8 cellular contexts compared by ENCODE assay signal in genomic region chr18:46250084-46250811, GRCh38.
DNase-seq lines count a peak whose midpoint lies in the region; ATAC-seq and TF ChIP-seq lines count a peak whose summit lies in the region.

No MANE protein-coding gene starts in this region.

- H3F3A ChIP-seq in GM23248 (ENCODE audit: insufficient read depth), result peaks cover 32% of the 10 kb centered on the region

- peaks cover 85% of the 10 kb centered on the region for H3K79me2 ChIP-seq in GM23248 (ENCODE audit: insufficient read depth)

- H3K36me3 Mint-ChIP-seq in naive thymus-derived CD8-positive, alpha-beta T cell, result peaks cover 0 to 24% (median 19%) of the 10 kb centered on the region in 3 donors
- H3K36me3 Mint-ChIP-seq in type B pancreatic cell, result peaks cover 33% of the 10 kb centered on the region

- peaks cover 29% of the 10 kb centered on the region for H3K4me1 ChIP-seq in GM23248 (ENCODE audit: insufficient read depth)

- H3K4me2 ChIP-seq in GM23248 (ENCODE audit: unreplicated experiment), result peak overlapping the region; percentile 6

- peak overlapping the region; percentile 94 to 99 (median 96) for H3K27ac Mint-ChIP-seq in naive thymus-derived CD8-positive, alpha-beta T cell
- peak overlapping the region; percentile 97 for H3K27ac Mint-ChIP-seq in type B pancreatic cell

- H4K20me1 ChIP-seq in GM23248 (ENCODE audit: insufficient read depth), result no peaks in the 10 kb centered on the region

- H3K9me2 ChIP-seq in GM23248 (ENCODE audit: insufficient read depth), result no peaks in the 10 kb centered on the region

- ATAC-seq in naive thymus-derived CD8-positive, alpha-beta T cell, result peak; percentile 95 to 97

- peak overlapping the region; percentile 32 for H3K27ac ChIP-seq in GM23248

- in situ Hi-C loops in GM23248 (cut with MboI), result no loop called here

- H3K4me1 Mint-ChIP-seq in naive thymus-derived CD8-positive, alpha-beta T cell, result peaks cover 27 to 64% (median 56%) of the 10 kb centered on the region in 4 donors
- peaks cover 22% of the 10 kb centered on the region for H3K4me1 Mint-ChIP-seq in type B pancreatic cell (ENCODE audit: unreplicated experiment)

- H3K4me3 ChIP-seq in GM06990 (replicated peaks; ENCODE audit: low read depth, low read length), result peak overlapping the region; percentile 44
- H3K4me3 ChIP-seq in GM23248, result no peak overlapping the region

- TF ChIP-seq CTCF in GM06990 (IDR thresholded peaks at IDR 0.05; ENCODE audit: insufficient read depth, low read length, poor library complexity, severe bottlenecking) (no peak), type B pancreatic cell (conservative IDR thresholded peaks at IDR 0.05) (no peak)

- H3K36me3 ChIP-seq in GM06990 (ENCODE audit: control insufficient read depth, insufficient read depth, low read length) (no peaks in the 10 kb centered on the region; the same call in 1 of the 2 replicates), GM23248 (ENCODE audit: low read depth) (0 out of 2 replicates have a peak, but pooled peaks cover 8% of the 10 kb centered on the region)

- H3K9ac ChIP-seq in GM23248, result no peak overlapping the region

- POLR2A ChIA-PET in naive thymus-derived CD8-positive, alpha-beta T cell (lab: Charles Lee), result interaction anchor here (0.6 to 1.5 kb wide), 2 partner anchors 20 to 77 kb away, joined by 3 to 6 read pairs; a partner anchor contains a TSS

- H3K9me3 ChIP-seq in GM23248 (ENCODE audit: low read depth), result no peaks in the 10 kb centered on the region

- H2AFZ ChIP-seq in GM23248, result no peak overlapping the region

- H3K27me3 ChIP-seq in GM06990 (replicated peaks; ENCODE audit: control insufficient read depth, insufficient read depth, low read length) (no peaks in the 10 kb centered on the region), GM23248 (replicated peaks; ENCODE audit: insufficient read depth) (no peaks in the 10 kb centered on the region)

- WGBS in GM23248 (ENCODE audit: low coverage in 1 of 2, low lambda C conversion rate in 2 of 2, missing lambda C conversion rate in 2 of 2), 2 experiments, result 78 to 83% methylated on average over 4 of the region's 4 CpGs

- H3K9me3 Mint-ChIP-seq in naive thymus-derived CD8-positive, alpha-beta T cell, result peaks cover 0 to 1% (median 0%) of the 10 kb centered on the region in 9 donors
- no peaks in the 10 kb centered on the region for H3K9me3 Mint-ChIP-seq in type B pancreatic cell

- DNase-seq in GM06990 (ENCODE audit: extremely low read depth, insufficient read length) (peak; percentile 80), GM23248 (peak; percentile 59), Kasumi-1 (lab: John Stamatoyannopoulos, UW) (peak; percentile 92 to 93), UCSD-AML1 (lab: John Stamatoyannopoulos, UW; ENCODE audit: unreplicated experiment) (peak; percentile 26), type B pancreatic cell (ENCODE audit: extremely low spot score, unreplicated experiment) (no peak), NCI-H128 (lab: John Stamatoyannopoulos, UW; ENCODE audit: unreplicated experiment) (no peak)
- peak; percentile 1 for DNase-seq in effector CD8-positive, alpha-beta T cell (lab: John Stamatoyannopoulos, UW)
- DNase-seq in naive thymus-derived CD8-positive, alpha-beta T cell, result peak in 9 of 10 donors; percentile 20 to 74 (median 56)

- no peaks in the 10 kb centered on the region for H3K27me3 Mint-ChIP-seq in naive thymus-derived CD8-positive, alpha-beta T cell
- no peaks in the 10 kb centered on the region for H3K27me3 Mint-ChIP-seq in type B pancreatic cell

- peak overlapping the region; percentile 67 to 89 (median 86) for H3K4me3 Mint-ChIP-seq in naive thymus-derived CD8-positive, alpha-beta T cell
- H3K4me3 Mint-ChIP-seq in type B pancreatic cell, result peak overlapping the region; percentile 80

Comparison
In these comparisons a context has a peak if more than half of its experiments do, and no peak if none do; other contexts are left out.
1. DNase-seq: peak in GM06990 (single experiment), GM23248 (single experiment), Kasumi-1 (2 of 2), UCSD-AML1 (single experiment), effector CD8-positive, alpha-beta T cell (single experiment) and naive thymus-derived CD8-positive, alpha-beta T cell (9 of 10); none in type B pancreatic cell (single experiment) and NCI-H128 (single experiment).